Comparison of ENCODE assay signal across 18 cellular contexts in the genomic region with DNA sequence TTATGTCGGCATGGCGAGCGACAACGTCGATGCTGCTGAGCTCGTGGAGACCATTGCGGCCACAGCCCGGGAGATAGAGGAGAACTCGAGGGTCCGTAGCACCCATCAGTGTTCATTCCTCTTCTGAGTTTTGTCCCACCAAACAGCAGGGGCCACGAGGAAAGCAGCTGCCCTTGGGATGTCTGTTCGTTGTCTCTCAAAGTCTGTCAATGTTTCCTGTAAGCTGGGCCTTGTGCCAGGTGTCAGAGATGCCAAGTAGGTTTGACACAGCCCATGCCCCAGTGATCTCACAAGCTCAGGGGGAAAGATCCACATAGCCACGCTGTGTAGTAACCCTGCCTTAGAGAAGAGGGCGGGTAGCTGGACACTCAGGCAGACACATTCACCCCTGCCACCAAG. TPM values are rescaled to one million over a fixed set of nuclear protein-coding genes. Genes with fewer than 3 reads are reported as not detected.
A peak's percentile ranks its signal among the peaks of the same experiment; 100 is the strongest.
DNase-seq lines count a peak whose midpoint lies in the region; ATAC-seq and TF ChIP-seq lines count a peak whose summit lies in the region.
"Had no signal": no experiment of that assay in that cellular context is flagged by ENCODE, and none has a peak within 500 bp of the region (broad histone marks: within the 10 kb centered on the region; RNA-seq: fewer than 3 reads in every experiment).

No MANE protein-coding gene starts in this region.

- peak overlapping the region; percentile 49; the same call in 1 of the 2 replicates for H3K9ac ChIP-seq in BLaER1
- no peak overlapping the region for H3K9ac ChIP-seq in SK-N-SH

- peaks cover 4% of the 10 kb centered on the region for H3F3A ChIP-seq in SK-N-SH (replicated peaks; ENCODE audit: insufficient read depth)

- TF ChIP-seq POLR2A in heart left ventricle (IDR thresholded peaks at IDR 0.05): no peak
- no peak for TF ChIP-seq POLR2A in erythroblast (IDR thresholded peaks at IDR 0.05; ENCODE audit: low read length)

- 81% methylated on average over 6 of the region's 14 CpGs for WGBS in SK-N-SH (ENCODE audit: low lambda C conversion rate)
- 40 to 61% (median 54%) methylated on average over 12 to 14 of the region's 14 CpGs for WGBS in heart left ventricle, 4 donors

- intact Hi-C loops in heart left ventricle (cut with DNase I): loop anchor here in 1 of 10 donors (10.0 kb wide), 1 partner anchor 79 kb away; no protein-coding TSS in a partner anchor

- TF ChIP-seq RAD21 in SK-N-SH (IDR thresholded peaks at IDR 0.05; ENCODE audit: low read length): no peak

- H3K4me3 ChIP-seq in BLaER1 (0 out of 2 replicates have a peak overlapping the region, but pooled peaks have one; percentile 28), SK-N-SH (ENCODE audit: low read depth in 2 of 2, low read length in 1 of 2) (no peak overlapping the region), heart left ventricle (no peak overlapping the region), WERI-Rb-1 (ENCODE audit: low read depth, low read length) (no peak overlapping the region)
- H3K4me3 ChIP-seq: breast epithelium had no signal

- POLR2A ChIA-PET in SK-N-SH (lab: Yijun Ruan, JAX): interaction anchor here (0.8 kb wide), 1 partner anchor 558 kb away, joined by 3 read pairs; no protein-coding TSS in a partner anchor

- H3K27me3 ChIP-seq in BLaER1 (no peaks in the 10 kb centered on the region), SK-N-SH (ENCODE audit: insufficient read depth) (no peaks in the 10 kb centered on the region), heart left ventricle (no peaks in the 10 kb centered on the region), WERI-Rb-1 (ENCODE audit: insufficient read depth, low read depth, severe bottlenecking) (no peaks in the 10 kb centered on the region)
- H3K27me3 ChIP-seq: breast epithelium had no signal

- peak in 1 of 2 experiments; percentile 59; a peak in 2 of 4 replicates for TF ChIP-seq EP300 in SK-N-SH (IDR thresholded peaks at IDR 0.05; ENCODE audit: borderline replicate concordance in 1 of 2, low read depth in 1 of 2, low read length in 1 of 2)

- H3K4me1 ChIP-seq in BLaER1 (peaks cover 54% of the 10 kb centered on the region), SK-N-SH (ENCODE audit: control insufficient read depth in 1 of 2, insufficient read depth in 2 of 2, low read depth in 1 of 2, low read length in 1 of 2) (peaks cover 0 to 34% of the 10 kb centered on the region in 2 experiments; a peak in 2 of 4 replicates), heart left ventricle (peaks cover 0 to 36% (median 21%) of the 10 kb centered on the region in 12 donors)
- H3K4me1 ChIP-seq: breast epithelium had no signal

- H3K36me3 ChIP-seq in BLaER1 (peaks cover 82% of the 10 kb centered on the region), SK-N-SH (replicated peaks in 1 of 2; ENCODE audit: control insufficient read depth in 1 of 2, insufficient read depth in 2 of 2, low read length in 1 of 2) (peaks cover 44 to 77% of the 10 kb centered on the region in 2 experiments), heart left ventricle (peaks cover 4 to 98% (median 93%) of the 10 kb centered on the region in 9 donors), WERI-Rb-1 (peaks cover 72% of the 10 kb centered on the region)

- no peak for TF ChIP-seq CTCF in SK-N-SH (IDR thresholded peaks at IDR 0.05)
- no peak for TF ChIP-seq CTCF in heart left ventricle (IDR thresholded peaks at IDR 0.05)
- TF ChIP-seq CTCF in WERI-Rb-1 (IDR thresholded peaks at IDR 0.05; ENCODE audit: low read depth, low read length): no peak

- CTCF ChIA-PET in SK-N-SH (lab: Yijun Ruan, JAX): interaction anchor here (1.5 to 1.6 kb wide), 2 partner anchors 11 to 19 kb away, joined by 5 to 6 read pairs; no protein-coding TSS in a partner anchor

- DNase-seq in SK-N-SH (peak; percentile 72), heart left ventricle (peak in 4 of 5 donors; percentile 82 to 89 (median 86)), mesenteric fat pad (ENCODE audit: low spot score) (peak; percentile 69), WERI-Rb-1 (no peak), SW480 (ENCODE audit: low spot score) (no peak), erythroblast (lab: John Stamatoyannopoulos, UW) (no peak)
- DNase-seq: COR-L47; HCEC 1CT; mesenchymal stem cell; NCI-H2227 treated with DMSO at 0.1 percent for 48 hours; RPMI8226; stimulated activated CD4-positive, alpha-beta T cell treated with anti-CD3 and anti-CD28 coated beads, Interleukin-15, amount 100 ng/mL, for 24 hours; T-helper 1 cell had no signal

- no peak overlapping the region for H2AFZ ChIP-seq in SK-N-SH (ENCODE audit: low read depth)

- no peaks in the 10 kb centered on the region for H3K9me2 ChIP-seq in SK-N-SH

- ATAC-seq in heart left ventricle (peak; percentile 87 to 91 (median 90)), HG02840 (IDR thresholded peaks at IDR 0.05; ENCODE audit: low FRiP score, unreplicated experiment) (no peak)
- ATAC-seq: stimulated activated effector memory CD8-positive, alpha-beta T cell treated with anti-CD3 and anti-CD28 coated beads, Interleukin-12 subunit alpha, Interleukin-12 subunit beta, amount 100 ng/mL, for 72 hours had no signal

- H3K9me3 ChIP-seq in BLaER1 (no peaks in the 10 kb centered on the region), SK-N-SH (no peaks in the 10 kb centered on the region), heart left ventricle (no peaks in the 10 kb centered on the region), WERI-Rb-1 (ENCODE audit: severe bottlenecking) (no peaks in the 10 kb centered on the region)
- H3K9me3 ChIP-seq: breast epithelium had no signal

- H3K4me2 ChIP-seq in BLaER1: peak overlapping the region; percentile 89
- no peak overlapping the region for H3K4me2 ChIP-seq in SK-N-SH

- H4K20me1 ChIP-seq in BLaER1 (peaks cover 56% of the 10 kb centered on the region), SK-N-SH (ENCODE audit: insufficient read depth) (peaks cover 11% of the 10 kb centered on the region)

- peaks cover 13% of the 10 kb centered on the region; the same call in 1 of the 2 replicates for H3K79me2 ChIP-seq in SK-N-SH (ENCODE audit: insufficient read depth)

- H3K27ac ChIP-seq in BLaER1 (peak overlapping the region; percentile 75), SK-N-SH (ENCODE audit: low read depth in 2 of 2, low read length in 1 of 2) (peak overlapping the region in 1 of 2 experiments; percentile 85; a peak in 2 of 4 replicates), heart left ventricle (peak overlapping the region in 11 of 12 donors; percentile 15 to 81 (median 62)), WERI-Rb-1 (no peak overlapping the region)
- H3K27ac ChIP-seq: breast epithelium, HL-60 had no signal

TF ChIP-seq in SK-N-SH, 30 proteins besides CTCF, POLR2A, EP300 and RAD21:
- TF ChIP-seq RXRA (IDR thresholded peaks at IDR 0.05; ENCODE audit: borderline replicate concordance, low read depth): no peak
- TF ChIP-seq FOXJ3 (CRISPR knock-in tag; IDR thresholded peaks at IDR 0.05): 0 out of 2 replicates have a peak, but pooled peaks have one; percentile 46
- no peak for TF ChIP-seq RCOR1 (IDR thresholded peaks at IDR 0.05; ENCODE audit: low read length)
- TF ChIP-seq FOXM1 (IDR thresholded peaks at IDR 0.05; ENCODE audit: low read depth): no peak
- peak; percentile 68 for TF ChIP-seq NFIC (IDR thresholded peaks at IDR 0.05; ENCODE audit: borderline replicate concordance)
- TF ChIP-seq PBX3 (IDR thresholded peaks at IDR 0.05): peak; percentile 75
- no peak for TF ChIP-seq ZBTB33 (IDR thresholded peaks at IDR 0.05; ENCODE audit: borderline replicate concordance, low read depth)
- TF ChIP-seq GABPA (IDR thresholded peaks at IDR 0.05; ENCODE audit: low read depth): no peak
- TF ChIP-seq MEF2A (IDR thresholded peaks at IDR 0.05; ENCODE audit: borderline replicate concordance, low read depth): no peak
- TF ChIP-seq TCF12 (IDR thresholded peaks at IDR 0.05): peak; percentile 86
- TF ChIP-seq MXI1 (IDR thresholded peaks at IDR 0.05; ENCODE audit: low read depth, low read length): peak; percentile 87
TF ChIP-seq in SK-N-SH: peak in this region for 5.

RNA-seq across cellular contexts. Expression of gene NTAN1, which starts 22.6 kb away (rescaled TPM):
- polyA plus RNA-seq in SK-N-SH (2012; rRNA removed) (55.3 and 62.2 TPM in 2 replicates), heart left ventricle (10 to 100 TPM; 29.2 to 31.9 TPM)
- polyA plus RNA-seq in SK-N-SH (2012; cell fraction: cytosol; rRNA removed): 66.7 and 75.4 TPM in 2 replicates
- 35.0 and 45.6 TPM in 2 replicates for polyA plus RNA-seq in SK-N-SH (2012; cell fraction: nucleus; rRNA removed)
- total RNA-seq in heart left ventricle (10 to 100 TPM; 14.8 to 52.0 (median 29.8) TPM), mesenteric fat pad (60.4 TPM)

RNA-seq across cellular contexts. Expression of gene PDXDC1, which starts 58.5 kb away (rescaled TPM):
- polyA plus RNA-seq in SK-N-SH (2012; rRNA removed) (37.4 and 53.5 TPM in 2 replicates), heart left ventricle (10 to 100 TPM; 19.9 to 68.9 TPM)
- 34.6 and 38.7 TPM in 2 replicates for polyA plus RNA-seq in SK-N-SH (2012; cell fraction: cytosol; rRNA removed)
- polyA plus RNA-seq in SK-N-SH (2012; cell fraction: nucleus; rRNA removed): 77.5 and 104 TPM in 2 replicates
- total RNA-seq in heart left ventricle (10 to 100 TPM; 43.4 to 80.0 (median 74.5) TPM), mesenteric fat pad (89.8 TPM)

Comparison
In these comparisons a context has a peak if more than half of its experiments do, and no peak if none do; other contexts are left out.
1. DNase-seq: peak in SK-N-SH (single experiment), heart left ventricle (4 of 5) and mesenteric fat pad (single experiment); none in WERI-Rb-1 (single experiment), SW480 (single experiment) and erythroblast (0 of 2).